1 cellular context compared by ENCODE assay signal in the genomic region with DNA sequence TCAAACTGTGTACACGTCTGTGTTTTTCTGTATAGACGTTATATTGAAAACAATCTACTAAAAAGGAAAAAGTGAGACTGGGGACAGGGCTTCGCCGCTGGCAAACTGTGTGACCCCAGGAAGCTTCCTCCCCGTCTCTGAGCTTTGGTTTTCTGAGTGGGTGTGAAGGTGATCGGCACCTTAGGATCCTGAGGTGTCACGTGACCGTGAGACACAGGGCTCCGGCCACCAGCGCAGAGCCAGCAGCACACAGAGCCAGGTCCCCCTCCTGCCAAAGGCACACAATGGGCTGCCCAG.
TF ChIP-seq lines count a peak whose summit lies in the region.

No MANE protein-coding gene starts in this region.

TF ChIP-seq in IMR-90, 13 proteins besides CTCF, POLR2A, EP300 and RAD21:
- TF ChIP-seq BHLHE40 (IDR thresholded peaks at IDR 0.05; ENCODE audit: low read depth, low read length): no peak
TF ChIP-seq in IMR-90: peak in this region for 0.
